ENCODE assay signal across 30 cellular contexts in the genomic region with DNA sequence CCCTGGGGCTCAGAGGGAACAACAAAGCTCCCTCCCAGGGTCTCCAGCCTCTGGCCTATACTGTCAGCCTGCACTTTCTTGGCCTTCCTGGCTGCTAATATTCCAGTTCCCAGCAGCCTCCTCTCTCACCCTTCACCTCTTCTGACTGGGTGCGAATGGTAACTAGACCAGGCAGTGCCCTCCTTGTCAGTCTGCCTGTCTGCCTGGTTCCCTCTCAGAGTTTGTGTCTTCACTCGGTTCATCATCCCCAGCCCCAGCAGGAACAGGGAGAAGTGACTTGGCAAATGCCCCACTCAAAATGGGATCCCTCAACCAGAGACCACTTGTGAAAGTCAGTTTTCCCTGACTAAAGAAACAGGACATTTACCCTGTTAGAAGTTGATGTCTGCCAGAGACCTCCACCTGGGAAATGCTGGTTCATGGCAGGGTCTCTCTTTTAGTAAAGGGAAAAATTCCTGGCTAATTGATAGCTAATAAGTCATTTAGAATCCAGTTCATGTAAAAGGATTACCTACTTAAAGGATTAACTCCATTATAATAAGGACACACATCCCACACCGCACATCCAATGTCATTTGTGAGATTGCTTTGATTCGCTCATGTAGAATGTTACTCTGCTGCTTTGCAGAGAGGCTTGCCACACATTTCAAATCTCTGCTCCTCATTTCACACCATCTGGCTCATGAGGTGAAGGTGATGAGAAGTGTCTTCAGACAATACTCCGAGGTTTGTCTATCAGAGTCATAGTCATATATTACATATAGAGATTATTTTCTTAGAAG. TPM values are rescaled to one million over a fixed set of nuclear protein-coding genes. Genes with fewer than 3 reads are reported as not detected.
"Had no signal": no experiment of that assay in that cellular context is flagged by ENCODE, and none has a peak within 500 bp of the region (broad histone marks: within the 10 kb centered on the region; RNA-seq: fewer than 3 reads in every experiment).

No MANE protein-coding gene starts in this region.

- H3K4me3 Mint-ChIP-seq: endodermal cell; natural killer cell; neural crest cell; stimulated activated naive B cell treated with anti-CD40 and anti-IgM and Interleukin-4, amounts not matched to agents 10 μg/mL and 1 μg/mL and 100 μg/mL, for 72 hours; stimulated activated naive CD8-positive, alpha-beta T cell treated with anti-CD3 and anti-CD28 coated beads, Interleukin-15, amount 100 ng/mL, for 72 hours had no signal

- H3K4me2 ChIP-seq: hepatocyte had no signal

- H3K36me3 Mint-ChIP-seq: natural killer cell had no signal

- H3K27ac ChIP-seq: colonic mucosa, hepatocyte, parathyroid adenoma, prostate gland, right lobe of liver, spleen, testis, tibial nerve, upper lobe of right lung had no signal

- H3K4me1 Mint-ChIP-seq: endodermal cell, neural crest cell had no signal

- H3K79me2 ChIP-seq: hepatocyte, parathyroid adenoma had no signal

- H3K9ac ChIP-seq: parathyroid adenoma had no signal

- H3K36me3 ChIP-seq: colonic mucosa, prostate gland, right lobe of liver, spleen, tibial nerve, upper lobe of right lung had no signal

- H3K4me1 ChIP-seq: colonic mucosa, parathyroid adenoma, prostate gland, right lobe of liver, testis, tibial nerve, upper lobe of right lung had no signal

- H3K27ac Mint-ChIP-seq: endodermal cell; stimulated activated naive CD8-positive, alpha-beta T cell treated with anti-CD3 and anti-CD28 coated beads, Interleukin-15, amount 100 ng/mL, for 72 hours had no signal

- H3K27me3 ChIP-seq: colonic mucosa, right lobe of liver, spleen, testis, tibial nerve, upper lobe of right lung had no signal

- DNase-seq: cerebellar nuclear complex; colonic mucosa; dermis blood vessel endothelial cell; erythroblast; foreskin melanocyte; mammary epithelial cell; natural killer cell; occipital lobe; right lobe of liver; spleen; stimulated activated CD4-positive, alpha-beta T cell treated with anti-CD3 and anti-CD28 coated beads, Interleukin-15, amount 100 ng/mL, for 24 hours; stimulated activated CD4-positive, alpha-beta T cell treated with anti-CD3 and anti-CD28 coated beads, Interleukin-1b, Interleukin-23, amount 100 ng/mL, for 48 hours; stimulated activated CD4-positive, alpha-beta T cell treated with anti-CD3 and anti-CD28 coated beads, Interleukin-4, amount 100 ng/mL, for 24 hours; stimulated activated naive B cell treated with anti-CD40 and anti-IgM and Interleukin-4, amounts not matched to agents 10 μg/mL and 1 μg/mL and 100 μg/mL, for 72 hours; stimulated activated naive CD8-positive, alpha-beta T cell treated with anti-CD3 and anti-CD28 coated beads, Interleukin-15, amount 100 ng/mL, for 72 hours; testis; upper lobe of right lung had no signal

- H3K9me3 Mint-ChIP-seq: endodermal cell; natural killer cell; neural crest cell; stimulated activated naive B cell treated with anti-CD40 and anti-IgM and Interleukin-4, amounts not matched to agents 10 μg/mL and 1 μg/mL and 100 μg/mL, for 72 hours; stimulated activated naive CD8-positive, alpha-beta T cell treated with anti-CD3 and anti-CD28 coated beads, Interleukin-15, amount 100 ng/mL, for 72 hours had no signal

- H3K4me3 ChIP-seq: colonic mucosa, hepatocyte, prostate gland, right lobe of liver, spleen, testis, tibial nerve, upper lobe of right lung had no signal

- H3K9me3 ChIP-seq: colonic mucosa, prostate gland, right lobe of liver, spleen, testis, tibial nerve, upper lobe of right lung had no signal

- H3K27me3 Mint-ChIP-seq: stimulated activated naive B cell treated with anti-CD40 and anti-IgM and Interleukin-4, amounts not matched to agents 10 μg/mL and 1 μg/mL and 100 μg/mL, for 72 hours; stimulated activated naive CD8-positive, alpha-beta T cell treated with anti-CD3 and anti-CD28 coated beads, Interleukin-15, amount 100 ng/mL, for 72 hours had no signal

- H2AFZ ChIP-seq: hepatocyte, parathyroid adenoma had no signal

- ATAC-seq: left lobe of liver, natural killer cell, right lobe of liver, upper lobe of right lung had no signal

RNA-seq across cellular contexts. Expression of gene MCCD1, which starts 49.4 kb away (rescaled TPM):
- total RNA-seq: colonic mucosa, dermis blood vessel endothelial cell, endodermal cell, endothelial cell of umbilical vein, left lobe of liver, lower leg skin, mammary epithelial cell, mucosa of gallbladder, myocyte, natural killer cell, neural crest cell, occipital lobe, prostate gland, right lobe of liver, skeletal muscle tissue, spleen, subcutaneous adipose tissue, testis, tibial nerve, upper lobe of right lung had no signal
- polyA plus RNA-seq: endothelial cell of umbilical vein, mammary epithelial cell, spleen had no signal
